Comparison of ENCODE assay signal across 8 cellular contexts in genomic region chr9:19408316-19408692, GRCh38. TPM values are rescaled to one million over a fixed set of nuclear protein-coding genes. Genes with fewer than 3 reads are reported as not detected.
DNase-seq lines count a peak whose midpoint lies in the region; TF ChIP-seq lines count a peak whose summit lies in the region.

No MANE protein-coding gene starts in this region.

- H3K27me3 ChIP-seq in HUES6 (ENCODE audit: control insufficient read depth, insufficient read depth, low read length) (peaks cover 11% of the 10 kb centered on the region), ascending aorta (no peaks in the 10 kb centered on the region), iPS-20b (ENCODE audit: insufficient read depth, low read length) (peaks cover 18% of the 10 kb centered on the region)

- peak overlapping the region; percentile 96 for H3K4me3 Mint-ChIP-seq in stimulated activated naive CD8-positive, alpha-beta T cell treated with anti-CD3 and anti-CD28 coated beads, Interleukin-15, Interleukin-2, amounts not matched to agents 100 ng/mL and 50 ng/mL, for 24 hours

- no peaks in the 10 kb centered on the region for H3K27me3 Mint-ChIP-seq in stimulated activated naive CD8-positive, alpha-beta T cell treated with anti-CD3 and anti-CD28 coated beads, Interleukin-15, Interleukin-2, amounts not matched to agents 100 ng/mL and 50 ng/mL, for 24 hours

- TF ChIP-seq CTCF in ascending aorta (IDR thresholded peaks at IDR 0.05) = no peak

- H3K4me1 ChIP-seq in HUES6 (ENCODE audit: control insufficient read depth, insufficient read depth, low read length) (peaks cover 4% of the 10 kb centered on the region; the same call in 1 of the 2 replicates), ascending aorta (peaks cover 0 to 12% of the 10 kb centered on the region in 2 donors), iPS-20b (ENCODE audit: insufficient read depth, low read length) (peaks cover 6% of the 10 kb centered on the region; the same call in 1 of the 2 replicates)

- no peak overlapping the region for H3K27ac Mint-ChIP-seq in stimulated activated naive CD8-positive, alpha-beta T cell treated with anti-CD3 and anti-CD28 coated beads, Interleukin-15, Interleukin-2, amounts not matched to agents 100 ng/mL and 50 ng/mL, for 24 hours

- H3K36me3 ChIP-seq in HUES6 (ENCODE audit: control insufficient read depth, insufficient read depth, low read length) = no peaks in the 10 kb centered on the region
- H3K36me3 ChIP-seq in ascending aorta = no peaks in the 10 kb centered on the region
- H3K36me3 ChIP-seq in iPS-20b (ENCODE audit: insufficient read depth, low read depth, low read length) = no peaks in the 10 kb centered on the region

- H3K36me3 Mint-ChIP-seq in stimulated activated naive CD8-positive, alpha-beta T cell treated with anti-CD3 and anti-CD28 coated beads, Interleukin-15, Interleukin-2, amounts not matched to agents 100 ng/mL and 50 ng/mL, for 24 hours (ENCODE audit: low read depth) = no peaks in the 10 kb centered on the region

- no peak overlapping the region for H3K27ac ChIP-seq in HUES6 (ENCODE audit: low read depth, low read length)
- H3K27ac ChIP-seq in ascending aorta = peak overlapping the region; percentile 88 to 89
- no peak overlapping the region for H3K27ac ChIP-seq in iPS-20b (ENCODE audit: low read length)

- intact Hi-C loops in ascending aorta (cut with DNase I) = loop anchor here (1.0 kb wide), 3 partner anchors 23 to 224 kb away; no protein-coding TSS in a partner anchor

- no peaks in the 10 kb centered on the region for H3K9me3 Mint-ChIP-seq in stimulated activated naive CD8-positive, alpha-beta T cell treated with anti-CD3 and anti-CD28 coated beads, Interleukin-15, Interleukin-2, amounts not matched to agents 100 ng/mL and 50 ng/mL, for 24 hours

- H3K9ac ChIP-seq in HUES6 (ENCODE audit: low read length) (no peak overlapping the region), iPS-20b (ENCODE audit: low read depth, low read length) (peak overlapping the region; percentile 49; the same call in 1 of the 2 replicates)

- H3K4me1 Mint-ChIP-seq in stimulated activated naive CD8-positive, alpha-beta T cell treated with anti-CD3 and anti-CD28 coated beads, Interleukin-15, Interleukin-2, amounts not matched to agents 100 ng/mL and 50 ng/mL, for 24 hours (ENCODE audit: low read depth) = peaks cover 10% of the 10 kb centered on the region

- peaks cover 10% of the 10 kb centered on the region for H3K9me3 ChIP-seq in HUES6 (ENCODE audit: control insufficient read depth, insufficient read depth, low read depth, low read length)
- H3K9me3 ChIP-seq in ascending aorta = no peaks in the 10 kb centered on the region
- no peaks in the 10 kb centered on the region for H3K9me3 ChIP-seq in iPS-20b (ENCODE audit: insufficient read depth, low read depth, low read length)

- DNase-seq in activated CD4-positive, alpha-beta T cell treated with anti-CD3 and anti-CD28 coated beads for 48 hours = peak; percentile 10
- no peak for DNase-seq in activated CD4-positive, alpha-beta T cell treated with anti-CD3 and anti-CD28 coated beads for 4 hours
- DNase-seq in ascending aorta (ENCODE audit: low spot score in 2 of 2) (peak; percentile 21 to 81), hippocampal formation (lab: John Stamatoyannopoulos, UW) (no peak), NCI-H1092 treated with DMSO at 0.1 percent for 48 hours (lab: John Stamatoyannopoulos, UW) (no peak)

- H3K4me3 ChIP-seq in HUES6 (ENCODE audit: low read depth, low read length) (peak overlapping the region; percentile 78), ascending aorta (peak overlapping the region; percentile 92 to 94), iPS-20b (ENCODE audit: low read length) (peak overlapping the region; percentile 89)

RNA-seq across cellular contexts. Expression of gene ACER2, which starts 0.5 kb away (rescaled TPM):
- total RNA-seq in ascending aorta = 1.4 TPM

RNA-seq across cellular contexts. Expression of gene RPS6, which starts 28.3 kb away (rescaled TPM):
- total RNA-seq in ascending aorta = 754 TPM

Comparison
In these comparisons a context has a peak if more than half of its experiments do, and no peak if none do; other contexts are left out.
1. DNase-seq: peak in activated CD4-positive, alpha-beta T cell treated with anti-CD3 and anti-CD28 coated beads for 48 hours (single experiment) and ascending aorta (2 of 2); none in activated CD4-positive, alpha-beta T cell treated with anti-CD3 and anti-CD28 coated beads for 4 hours (0 of 2), hippocampal formation (0 of 2) and NCI-H1092 treated with DMSO at 0.1 percent for 48 hours (single experiment).
2. H3K27ac ChIP-seq: peak in ascending aorta (2 of 2); none in HUES6 (single experiment) and iPS-20b (single experiment).
3. Peak in every context shown above with its lines, with median percentiles within 50 percentile points of each other: H3K4me3 ChIP-seq.